In genomic region chr1:70222716-70223235, GRCh38 we compare ENCODE assay signal across 8 cellular contexts. TPM values are rescaled to one million over a fixed set of nuclear protein-coding genes. Genes with fewer than 3 reads are reported as not detected.
DNase-seq lines count a peak whose midpoint lies in the region; ATAC-seq, FAIRE-seq and TF ChIP-seq lines count a peak whose summit lies in the region.

No MANE protein-coding gene starts in this region.

- H3K79me2 ChIP-seq in astrocyte (ENCODE audit: insufficient read depth, low read length), result peaks cover 98% of the 10 kb centered on the region

- H3K27ac ChIP-seq in heart left ventricle, result peak overlapping the region in 8 of 12 donors; percentile 94 to 98 (median 94)
- H3K27ac ChIP-seq in astrocyte (ENCODE audit: low read depth, low read length), result peak overlapping the region; percentile 96
- peak overlapping the region; percentile 94 to 98 for H3K27ac ChIP-seq in liver (ENCODE audit: low read depth in 1 of 2, low read length in 2 of 2)
- H3K27ac ChIP-seq in uterus, result peak overlapping the region; percentile 96 to 97

- in situ Hi-C loops in GM13976 (cut with MboI; ENCODE audit: low sequenced_read_pairs, unreplicated experiment), result no loop called here

- H3K9me3 Mint-ChIP-seq in astrocyte (ENCODE audit: unreplicated experiment), result no peaks in the 10 kb centered on the region

- H3K4me2 ChIP-seq in astrocyte (ENCODE audit: low read length), result peak overlapping the region; percentile 87

- intact Hi-C loops in heart left ventricle (cut with DNase I) (loop anchor here in 6 of 10 donors (2.0 to 10.0 kb wide), 5 partner anchors 18 to 192 kb away; partner anchors contain the start of genes ANKRD13C (in 5 of the 6), CTH (in 3 of the 6) and LRRC40 (in 1 of the 6)), Right ventricle myocardium superior (cut with DNase I) (no loop called here), uterus (cut with DNase I; ENCODE audit: low total_unique reads) (no loop called here)

- 29 to 36% (median 32%) methylated on average over 3 of the region's 3 CpGs for WGBS in heart left ventricle, 4 donors
- 20% methylated on average over 3 of the region's 3 CpGs for WGBS in liver

- H3K36me3 ChIP-seq in heart left ventricle, result peaks cover 0 to 43% (median 31%) of the 10 kb centered on the region in 9 donors
- H3K36me3 ChIP-seq in astrocyte (ENCODE audit: insufficient read depth, low read length), result peaks cover 18% of the 10 kb centered on the region
- peaks cover 0 to 19% (median 11%) of the 10 kb centered on the region in 4 donors for H3K36me3 ChIP-seq in liver (ENCODE audit: control insufficient read depth in 4 of 4, insufficient read depth in 3 of 4, low read depth in 1 of 4, low read length in 3 of 4)
- no peaks in the 10 kb centered on the region for H3K36me3 ChIP-seq in uterus

- FAIRE-seq in astrocyte (lab: Jason Lieb, UNC), result peak; percentile 47

- TF ChIP-seq POLR2A in heart left ventricle (IDR thresholded peaks at IDR 0.05), result no peak
- TF ChIP-seq POLR2A in uterus (IDR thresholded peaks at IDR 0.05), result no peak

- no peak for TF ChIP-seq RAD21 in liver (IDR thresholded peaks at IDR 0.05)

- H3K27me3 ChIP-seq in heart left ventricle (no peaks in the 10 kb centered on the region), astrocyte (ENCODE audit: insufficient read depth, low read length) (no peaks in the 10 kb centered on the region), liver (ENCODE audit: control insufficient read depth in 4 of 4, insufficient read depth in 4 of 4, low read length in 3 of 4) (no peaks in the 10 kb centered on the region), uterus (no peaks in the 10 kb centered on the region)

- ATAC-seq in heart left ventricle (no peak), Right ventricle myocardium superior (ENCODE audit: poor library complexity) (no peak)

- H3K27me3 Mint-ChIP-seq in astrocyte (ENCODE audit: low read depth, unreplicated experiment), result no peaks in the 10 kb centered on the region

- H3K9ac ChIP-seq in astrocyte (ENCODE audit: low read length) (peak overlapping the region; percentile 99), liver (ENCODE audit: low read depth in 1 of 2, low read length in 2 of 2) (peak overlapping the region; percentile 98)

- no peak overlapping the region for H2AFZ ChIP-seq in astrocyte (ENCODE audit: low read depth, low read length)

- peaks cover 46% of the 10 kb centered on the region for H4K20me1 ChIP-seq in astrocyte (ENCODE audit: insufficient read depth, low read length)

- peak overlapping the region; percentile 96 for H3K4me3 Mint-ChIP-seq in astrocyte (ENCODE audit: unreplicated experiment)

- H3K4me3 ChIP-seq in heart left ventricle (peak overlapping the region in 9 of 12 donors; percentile 74 to 92 (median 86)), astrocyte (ENCODE audit: insufficient read depth, low read depth, low read length) (peak overlapping the region; percentile 89), liver (ENCODE audit: low read depth in 1 of 3, low read length in 3 of 3) (peak overlapping the region; percentile 15 to 79 (median 58)), uterus (peak overlapping the region in 1 of 2 donors; percentile 16)

- H3K27ac Mint-ChIP-seq in astrocyte (ENCODE audit: unreplicated experiment), result peak overlapping the region; percentile 98

- H3K9me3 ChIP-seq in heart left ventricle (no peaks in the 10 kb centered on the region), astrocyte (ENCODE audit: insufficient read depth, low read depth, low read length) (no peaks in the 10 kb centered on the region), liver (ENCODE audit: control insufficient read depth in 4 of 4, low read length in 3 of 4) (no peaks in the 10 kb centered on the region), uterus (no peaks in the 10 kb centered on the region)

- H3K4me1 Mint-ChIP-seq in astrocyte (ENCODE audit: low read depth, unreplicated experiment), result peaks cover 32% of the 10 kb centered on the region

- peaks cover 4% of the 10 kb centered on the region for H3K36me3 Mint-ChIP-seq in astrocyte (ENCODE audit: low read depth, unreplicated experiment)

- DNase-seq in heart left ventricle (no peak), Right ventricle myocardium superior (no peak), astrocyte (ENCODE audit: low read depth) (no peak), uterus (no peak), GM13976 (ENCODE audit: low spot score) (no peak), activated gamma-delta T cell treated with Interleukin-2 at 50 U/mL for 16 hours (no peak), cortex of kidney (lab: John Stamatoyannopoulos, UW) (no peak)

- peaks cover 0 to 68% (median 57%) of the 10 kb centered on the region in 12 donors for H3K4me1 ChIP-seq in heart left ventricle
- H3K4me1 ChIP-seq in astrocyte (ENCODE audit: insufficient read depth, low read length), result peaks cover 8% of the 10 kb centered on the region
- H3K4me1 ChIP-seq in liver (ENCODE audit: control insufficient read depth in 4 of 4, insufficient read depth in 4 of 4, low read length in 3 of 4), result peaks cover 2 to 24% (median 12%) of the 10 kb centered on the region in 4 donors
- H3K4me1 ChIP-seq in uterus, result peaks cover 4 to 25% of the 10 kb centered on the region in 2 donors

- no peak for TF ChIP-seq CTCF in heart left ventricle (IDR thresholded peaks at IDR 0.05)
- no peak for TF ChIP-seq CTCF in astrocyte (IDR thresholded peaks at IDR 0.05; ENCODE audit: insufficient read depth, low read depth, low read length)
- no peak for TF ChIP-seq CTCF in liver (IDR thresholded peaks at IDR 0.05; ENCODE audit: low read depth, low read length, missing input control)
- TF ChIP-seq CTCF in uterus (IDR thresholded peaks at IDR 0.05), result no peak
- TF ChIP-seq CTCF in GM13976 (IDR thresholded peaks at IDR 0.05; ENCODE audit: borderline replicate concordance, control extremely low read depth, extremely low read depth, insufficient read depth, missing control alignments), result no peak

TF ChIP-seq in liver, 16 proteins besides CTCF, POLR2A, EP300 and RAD21 (continues in another document):
- TF ChIP-seq YY1 (IDR thresholded peaks at IDR 0.05) (no peak), JUND (IDR thresholded peaks at IDR 0.05) (no peak), ZBTB33 (IDR thresholded peaks at IDR 0.05) (no peak), TAF1 (conservative IDR thresholded peaks at IDR 0.05) (no peak), HNF4A (conservative IDR thresholded peaks at IDR 0.05) (no peak), EGR1 (IDR thresholded peaks at IDR 0.05; ENCODE audit: low read depth in 2 of 2) (no peak), RXRA (IDR thresholded peaks at IDR 0.05) (no peak), NR2F2 (IDR thresholded peaks at IDR 0.05) (no peak), HNF4G (IDR thresholded peaks at IDR 0.05) (no peak), ATF3 (IDR thresholded peaks at IDR 0.05) (no peak), GABPA (IDR thresholded peaks at IDR 0.05 in 1 of 2, conservative IDR thresholded peaks at IDR 0.05 in 1 of 2) (no peak), MAX (IDR thresholded peaks at IDR 0.05) (no peak), FOXA1 (IDR thresholded peaks at IDR 0.05) (no peak), SP1 (IDR thresholded peaks at IDR 0.05) (no peak), FOXA2 (IDR thresholded peaks at IDR 0.05) (no peak)

RNA-seq across cellular contexts. Expression of gene SRSF11, which starts 1.6 kb away (rescaled TPM):
- total RNA-seq in heart left ventricle (10 to 100 TPM; 27.9 to 73.2 (median 53.6) TPM), Right ventricle myocardium superior (48.0 TPM), astrocyte (175 and 185 TPM in 2 replicates), liver (100 to 1,000 TPM in 1 of 2 donors, 10 to 100 TPM in 1; 64.1 to 129 TPM), uterus (100 to 1,000 TPM; 172 to 316 (median 237) TPM)
- polyA plus RNA-seq in heart left ventricle (10 to 100 TPM; 46.3 to 57.0 TPM), liver (100 to 1,000 TPM in 1 of 2 donors, 10 to 100 TPM in 1; 36.8 to 130 TPM)

RNA-seq across cellular contexts. Expression of gene LRRC40, which starts 17.4 kb away (rescaled TPM):
- 10 to 100 TPM in 7 of 9 donors, 1 to 10 TPM in 2; 8.4 to 13.0 (median 11.2) TPM for total RNA-seq in heart left ventricle
- polyA plus RNA-seq in heart left ventricle, result 10 to 100 TPM in 1 of 2 donors, 1 to 10 TPM in 1; 6.7 to 10.6 TPM
- 10.2 TPM for total RNA-seq in Right ventricle myocardium superior
- total RNA-seq in astrocyte, result 18.3 and 20.2 TPM in 2 replicates
- 10 to 100 TPM; 14.1 to 15.8 TPM for total RNA-seq in liver
- 1 to 10 TPM; 6.6 to 7.1 TPM for polyA plus RNA-seq in liver
- total RNA-seq in uterus, result 10 to 100 TPM in 3 of 4 donors, 1 to 10 TPM in 1; 6.1 to 37.3 (median 18.1) TPM

Comparison
In these comparisons a context has a peak if more than half of its experiments do, and no peak if none do; other contexts are left out.
1. intact Hi-C loops: an anchor here in heart left ventricle (2.0 to 10.0 kb wide); none called in Right ventricle myocardium superior and uterus.